Comparison of ENCODE assay signal across 1 cellular context in the genomic region with DNA sequence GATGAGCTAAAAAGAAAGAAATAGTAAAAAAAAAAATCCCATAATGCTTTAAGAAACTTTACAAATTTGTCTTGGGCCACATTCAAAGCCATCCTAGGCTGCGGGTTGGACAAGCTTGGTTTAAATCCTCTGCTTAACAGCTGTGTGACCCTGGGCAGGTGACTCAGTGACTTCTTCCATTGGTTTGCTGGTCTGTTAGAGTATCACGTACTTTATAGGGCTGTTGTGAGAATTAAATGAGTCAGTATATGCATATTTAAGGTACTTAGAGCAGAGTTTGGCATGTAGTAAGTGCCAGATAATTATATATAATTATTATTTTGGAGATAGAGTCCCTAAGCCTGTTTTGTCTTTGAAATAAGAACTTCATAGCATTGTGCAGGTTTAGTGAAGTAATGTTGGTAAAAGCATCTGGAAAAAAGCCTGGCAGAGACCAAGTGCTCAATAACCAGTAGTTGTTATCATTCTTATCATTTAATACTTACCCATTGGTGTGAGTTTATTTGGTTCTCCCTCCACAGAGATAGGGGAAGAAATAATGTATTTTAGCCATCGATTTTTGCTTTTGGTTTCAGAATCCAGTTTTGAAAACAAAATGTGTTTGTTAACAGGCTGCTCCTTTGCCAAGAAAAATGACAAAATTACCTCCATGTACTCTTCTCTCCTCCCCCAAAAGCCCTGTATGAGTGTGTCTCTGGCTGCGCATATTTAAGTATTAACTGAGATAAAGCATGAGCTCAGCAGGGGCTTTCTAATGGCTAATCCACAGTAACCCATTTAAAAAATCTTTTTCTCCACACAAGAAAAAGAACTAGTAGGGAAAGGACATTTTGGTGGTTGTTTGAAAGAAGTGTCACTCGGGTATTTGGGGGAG.
TF ChIP-seq lines count a peak whose summit lies in the region.

No MANE protein-coding gene starts in this region.

TF ChIP-seq in HEK293, 187 proteins besides CTCF, POLR2A, EP300 and RAD21 (continued from another document):
- TF ChIP-seq, protein P1, sequence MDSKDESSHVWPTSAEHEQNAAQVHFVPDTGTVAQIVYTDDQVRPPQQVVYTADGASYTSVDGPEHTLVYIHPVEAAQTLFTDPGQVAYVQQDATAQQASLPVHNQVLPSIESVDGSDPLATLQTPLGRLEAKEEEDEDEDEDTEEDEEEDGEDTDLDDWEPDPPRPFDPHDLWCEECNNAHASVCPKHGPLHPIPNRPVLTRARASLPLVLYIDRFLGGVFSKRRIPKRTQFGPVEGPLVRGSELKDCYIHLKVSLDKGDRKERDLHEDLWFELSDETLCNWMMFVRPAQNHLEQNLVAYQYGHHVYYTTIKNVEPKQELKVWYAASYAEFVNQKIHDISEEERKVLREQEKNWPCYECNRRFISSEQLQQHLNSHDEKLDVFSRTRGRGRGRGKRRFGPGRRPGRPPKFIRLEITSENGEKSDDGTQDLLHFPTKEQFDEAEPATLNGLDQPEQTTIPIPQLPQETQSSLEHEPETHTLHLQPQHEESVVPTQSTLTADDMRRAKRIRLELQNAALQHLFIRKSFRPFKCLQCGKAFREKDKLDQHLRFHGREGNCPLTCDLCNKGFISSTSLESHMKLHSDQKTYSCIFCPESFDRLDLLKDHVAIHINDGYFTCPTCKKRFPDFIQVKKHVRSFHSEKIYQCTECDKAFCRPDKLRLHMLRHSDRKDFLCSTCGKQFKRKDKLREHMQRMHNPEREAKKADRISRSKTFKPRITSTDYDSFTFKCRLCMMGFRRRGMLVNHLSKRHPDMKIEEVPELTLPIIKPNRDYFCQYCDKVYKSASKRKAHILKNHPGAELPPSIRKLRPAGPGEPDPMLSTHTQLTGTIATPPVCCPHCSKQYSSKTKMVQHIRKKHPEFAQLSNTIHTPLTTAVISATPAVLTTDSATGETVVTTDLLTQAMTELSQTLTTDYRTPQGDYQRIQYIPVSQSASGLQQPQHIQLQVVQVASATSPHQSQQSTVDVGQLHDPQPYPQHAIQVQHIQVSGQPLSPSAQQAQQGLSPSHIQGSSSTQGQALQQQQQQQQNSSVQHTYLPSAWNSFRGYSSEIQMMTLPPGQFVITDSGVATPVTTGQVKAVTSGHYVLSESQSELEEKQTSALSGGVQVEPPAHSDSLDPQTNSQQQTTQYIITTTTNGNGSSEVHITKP (tag by site-specific recombination; IDR thresholded peaks at IDR 0.05): peak; percentile 51; the same call in 1 of the 2 replicates
TF ChIP-seq in HEK293: peak in this region for 4.
